Comparison of ENCODE assay signal across 1 cellular context in genomic region chr19:3179739-3180293, GRCh38.
TF ChIP-seq lines count a peak whose summit lies in the region.

No MANE protein-coding gene starts in this region.

TF ChIP-seq in GM12878, 131 proteins besides CTCF, POLR2A, EP300 and RAD21:
- TF ChIP-seq ATF7 (IDR thresholded peaks at IDR 0.05; ENCODE audit: low read depth) (no peak), REST (IDR thresholded peaks at IDR 0.05; ENCODE audit: low read depth, low read length) (peak; percentile 64; the same call in 1 of the 2 replicates), PML (IDR thresholded peaks at IDR 0.05; ENCODE audit: low read length) (no peak), BRCA1 (IDR thresholded peaks at IDR 0.05; ENCODE audit: low read depth, low read length) (no peak), YBX1 (IDR thresholded peaks at IDR 0.05) (no peak), EED (IDR thresholded peaks at IDR 0.05; ENCODE audit: low read depth) (no peak), EGR1 (IDR thresholded peaks at IDR 0.05; ENCODE audit: borderline replicate concordance in 1 of 2, low read depth in 2 of 2, low read length in 2 of 2) (peak in 1 of 2 experiments; percentile 61; a peak in 1 of 3 replicates), NR2F1 (conservative IDR thresholded peaks at IDR 0.05) (no peak), RCOR1 (conservative IDR thresholded peaks at IDR 0.05; ENCODE audit: low read depth, low read length) (no peak), HDGF (IDR thresholded peaks at IDR 0.05) (no peak), DPF2 (IDR thresholded peaks at IDR 0.05) (no peak), CHD2 (IDR thresholded peaks at IDR 0.05; ENCODE audit: borderline replicate concordance, low read depth, low read length) (peak; percentile 1; the same call in 1 of the 2 replicates), MYC (IDR thresholded peaks at IDR 0.05; ENCODE audit: insufficient read depth, insufficient read length, insufficient replicate concordance, low read length, severe bottlenecking) (peak; percentile 15), ZZZ3 (IDR thresholded peaks at IDR 0.05; ENCODE audit: control insufficient read depth, insufficient read length, low read depth) (no peak), CBFB (IDR thresholded peaks at IDR 0.05; ENCODE audit: low read depth) (peak; percentile 32; the same call in 1 of the 2 replicates), CHD1 (IDR thresholded peaks at IDR 0.05; ENCODE audit: low read depth, low read length) (0 out of 2 replicates have a peak, but pooled peaks have one; percentile 21), TBL1XR1 (IDR thresholded peaks at IDR 0.05; ENCODE audit: low read depth, low read length) (no peak), ZNF687 (IDR thresholded peaks at IDR 0.05) (no peak)
